In the genomic region with DNA sequence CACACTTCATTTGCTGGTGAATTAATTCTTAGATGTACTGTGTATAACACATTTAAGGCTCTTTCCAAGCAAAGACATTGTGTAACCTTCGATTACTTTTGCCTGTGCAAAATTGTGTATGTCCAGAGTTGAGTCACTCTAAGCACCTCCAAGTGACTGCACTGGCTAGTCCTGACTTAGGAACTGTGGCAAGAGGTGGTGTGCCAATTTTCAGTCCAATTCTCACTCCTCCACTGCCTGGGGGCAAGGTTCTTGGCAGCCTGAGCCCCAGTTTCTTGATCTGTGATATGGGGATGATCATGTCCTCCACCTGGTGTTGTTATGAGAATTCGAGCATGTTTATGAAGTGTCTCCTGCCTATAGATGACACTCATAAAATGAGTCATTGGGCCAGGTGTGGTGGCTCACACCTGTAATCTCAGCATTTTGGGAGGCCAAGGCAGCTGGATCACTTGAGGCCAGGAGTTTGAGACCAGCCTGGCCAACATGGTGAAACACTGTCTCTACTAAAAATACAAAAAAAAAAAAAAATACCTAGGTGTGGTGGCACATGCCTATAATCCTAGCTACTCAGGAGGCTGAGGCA, we compare ENCODE assay signal across 10 cellular contexts.
DNase-seq lines count a peak whose midpoint lies in the region; TF ChIP-seq lines count a peak whose summit lies in the region.
"Had no signal": no experiment of that assay in that cellular context is flagged by ENCODE, and none has a peak within 500 bp of the region (broad histone marks: within the 10 kb centered on the region; RNA-seq: fewer than 3 reads in every experiment).

No MANE protein-coding gene starts in this region.

- no peak overlapping the region for H3K4me3 Mint-ChIP-seq in type B pancreatic cell
- H3K4me3 Mint-ChIP-seq: CD8-positive, alpha-beta memory T cell had no signal

- H3K4ac ChIP-seq in mesenchymal stem cell (ENCODE audit: low read depth in 1 of 2, low read length in 2 of 2): no peak overlapping the region

- no peak overlapping the region for H3K18ac ChIP-seq in mesenchymal stem cell (ENCODE audit: low read depth in 1 of 2, low read length in 2 of 2)

- no peak for TF ChIP-seq CTCF in colonic mucosa (IDR thresholded peaks at IDR 0.05)
- no peak for TF ChIP-seq CTCF in type B pancreatic cell (conservative IDR thresholded peaks at IDR 0.05)
- no peak for TF ChIP-seq CTCF in BE2C (IDR thresholded peaks at IDR 0.05; ENCODE audit: low read depth, low read length)

- H4K91ac ChIP-seq in mesenchymal stem cell (ENCODE audit: low read length): no peak overlapping the region

- no peak overlapping the region for H3K14ac ChIP-seq in mesenchymal stem cell (ENCODE audit: low read length in 2 of 2)

- H3K36me3 Mint-ChIP-seq in type B pancreatic cell: no peaks in the 10 kb centered on the region
- H3K36me3 Mint-ChIP-seq: CD8-positive, alpha-beta memory T cell had no signal

- peak; percentile 36 for DNase-seq in M059J (ENCODE audit: low read depth)
- peak; percentile 4 for DNase-seq in colonic mucosa
- peak; percentile 28 for DNase-seq in mesenchymal stem cell
- peak; percentile 52 for DNase-seq in type B pancreatic cell (ENCODE audit: extremely low spot score, unreplicated experiment)
- DNase-seq in COLO668 (lab: John Stamatoyannopoulos, UW; ENCODE audit: unreplicated experiment): no peak
- no peak for DNase-seq in BE2C
- no peak for DNase-seq in stimulated activated CD4-positive, alpha-beta T cell treated with anti-CD3 and anti-CD28 coated beads, Interleukin-15, amount 100 ng/mL, for 24 hours
- DNase-seq: CD8-positive, alpha-beta memory T cell had no signal

- no peak overlapping the region for H4K8ac ChIP-seq in mesenchymal stem cell (ENCODE audit: low read length)

- no peak overlapping the region for H2BK120ac ChIP-seq in mesenchymal stem cell (ENCODE audit: low read depth, low read length)

- H3K9ac ChIP-seq in colonic mucosa (ENCODE audit: low read depth in 2 of 2, low read length in 2 of 2) (no peak overlapping the region), mesenchymal stem cell (ENCODE audit: low read length) (no peak overlapping the region)
- H3K9ac ChIP-seq: BLaER1 had no signal

- no peak overlapping the region for H2AFZ ChIP-seq in mesenchymal stem cell (ENCODE audit: low read depth, low read length)

- H3K27ac Mint-ChIP-seq in type B pancreatic cell: no peak overlapping the region

- H2BK15ac ChIP-seq in mesenchymal stem cell (ENCODE audit: low read depth, poor library complexity, severe bottlenecking): no peak overlapping the region

- H3K4me1 Mint-ChIP-seq in type B pancreatic cell (ENCODE audit: unreplicated experiment): no peaks in the 10 kb centered on the region
- H3K4me1 Mint-ChIP-seq: CD8-positive, alpha-beta memory T cell had no signal

- 90% methylated on average over 2 of the region's 2 CpGs for WGBS in mesenchymal stem cell

- H3K4me1 ChIP-seq in colonic mucosa: no peaks in the 10 kb centered on the region
- H3K4me1 ChIP-seq in mesenchymal stem cell (ENCODE audit: control insufficient read depth, insufficient read depth, low read depth, low read length): peaks cover 5% of the 10 kb centered on the region
- no peaks in the 10 kb centered on the region for H3K4me1 ChIP-seq in BE2C
- H3K4me1 ChIP-seq: BLaER1 had no signal

- intact Hi-C loops in colonic mucosa (cut with DNase I): no loop called here

- H3K36me3 ChIP-seq in colonic mucosa: no peaks in the 10 kb centered on the region
- no peaks in the 10 kb centered on the region for H3K36me3 ChIP-seq in mesenchymal stem cell (ENCODE audit: control insufficient read depth in 1 of 2, insufficient read depth in 2 of 2, low read depth in 1 of 2, low read length in 2 of 2)
- H3K36me3 ChIP-seq in BE2C: no peaks in the 10 kb centered on the region
- H3K36me3 ChIP-seq: BLaER1 had no signal

- no peaks in the 10 kb centered on the region for H3K9me3 ChIP-seq in colonic mucosa
- no peaks in the 10 kb centered on the region for H3K9me3 ChIP-seq in mesenchymal stem cell (ENCODE audit: control insufficient read depth, low read length)
- no peaks in the 10 kb centered on the region for H3K9me3 ChIP-seq in BE2C
- H3K9me3 ChIP-seq: A549, BLaER1 had no signal

- no peaks in the 10 kb centered on the region for H3K79me1 ChIP-seq in mesenchymal stem cell (replicated peaks; ENCODE audit: low read length, poor library complexity, severe bottlenecking)

- H3K9me3 Mint-ChIP-seq in type B pancreatic cell: no peaks in the 10 kb centered on the region
- H3K9me3 Mint-ChIP-seq: CD8-positive, alpha-beta memory T cell had no signal

- H2BK5ac ChIP-seq in mesenchymal stem cell (ENCODE audit: low read depth, low read length, poor library complexity, severe bottlenecking): no peak overlapping the region

- H3K27ac ChIP-seq in colonic mucosa: no peak overlapping the region
- H3K27ac ChIP-seq in mesenchymal stem cell (ENCODE audit: low read length, poor library complexity, severe bottlenecking): no peak overlapping the region
- H3K27ac ChIP-seq: A549, BLaER1 had no signal

- no peak overlapping the region for H3K4me2 ChIP-seq in mesenchymal stem cell (ENCODE audit: low read length, poor library complexity, severe bottlenecking)
- H3K4me2 ChIP-seq: A549, BLaER1 had no signal

- no peak overlapping the region for H2BK12ac ChIP-seq in mesenchymal stem cell (ENCODE audit: low read length in 2 of 2)

- peaks cover 9% of the 10 kb centered on the region for H3K27me3 Mint-ChIP-seq in type B pancreatic cell

- H2AK5ac ChIP-seq in mesenchymal stem cell (ENCODE audit: low read length, severe bottlenecking): no peak overlapping the region

- no peak overlapping the region for H3K4me3 ChIP-seq in colonic mucosa
- H3K4me3 ChIP-seq in mesenchymal stem cell (ENCODE audit: insufficient read depth in 1 of 2, low read depth in 1 of 2, low read length in 2 of 2): no peak overlapping the region
- no peak overlapping the region for H3K4me3 ChIP-seq in BE2C (ENCODE audit: low read depth, low read length)
- H3K4me3 ChIP-seq: A549, BLaER1 had no signal

- no peak overlapping the region for H3K23ac ChIP-seq in mesenchymal stem cell (ENCODE audit: low read length in 2 of 2)

- H3K27me3 ChIP-seq in colonic mucosa: no peaks in the 10 kb centered on the region
- H3K27me3 ChIP-seq in mesenchymal stem cell (ENCODE audit: control insufficient read depth in 1 of 2, insufficient read depth in 1 of 2, low read length in 2 of 2): no peaks in the 10 kb centered on the region
- H3K27me3 ChIP-seq in BE2C: no peaks in the 10 kb centered on the region; the same call in 1 of the 2 replicates
- H3K27me3 ChIP-seq: BLaER1 had no signal

Comparison
In these comparisons a context has a peak if more than half of its experiments do, and no peak if none do; other contexts are left out.
1. DNase-seq: peak in M059J (single experiment), colonic mucosa (single experiment), mesenchymal stem cell (single experiment) and type B pancreatic cell (single experiment); none in COLO668 (single experiment), BE2C (single experiment) and stimulated activated CD4-positive, alpha-beta T cell treated with anti-CD3 and anti-CD28 coated beads, Interleukin-15, amount 100 ng/mL, for 24 hours (single experiment).